ENCODE assay signal across 15 cellular contexts in genomic region chr7:151128144-151128543, GRCh38. TPM values are rescaled to one million over a fixed set of nuclear protein-coding genes. Genes with fewer than 3 reads are reported as not detected.
DNase-seq lines count a peak whose midpoint lies in the region; ATAC-seq and TF ChIP-seq lines count a peak whose summit lies in the region.
"Had no signal": no experiment of that assay in that cellular context is flagged by ENCODE, and none has a peak within 500 bp of the region (broad histone marks: within the 10 kb centered on the region; RNA-seq: fewer than 3 reads in every experiment).

No MANE protein-coding gene starts in this region.

- H3K4me3 Mint-ChIP-seq in T-helper 17 cell = no peak overlapping the region
- peak overlapping the region; percentile 48 for H3K4me3 Mint-ChIP-seq in type B pancreatic cell
- no peak overlapping the region for H3K4me3 Mint-ChIP-seq in progenitor cell of endocrine pancreas (ENCODE audit: low read depth)
- H3K4me3 Mint-ChIP-seq: CD4-positive, CD25-positive, alpha-beta regulatory T cell had no signal

- ATAC-seq in Right ventricle myocardium inferior = no peak
- no peak for ATAC-seq in T-helper 17 cell
- no peak for ATAC-seq in mucosa of descending colon

- no peaks in the 10 kb centered on the region for H3K27me3 Mint-ChIP-seq in T-helper 17 cell
- peaks cover 3% of the 10 kb centered on the region for H3K27me3 Mint-ChIP-seq in type B pancreatic cell
- H3K27me3 Mint-ChIP-seq in progenitor cell of endocrine pancreas = peaks cover 3% of the 10 kb centered on the region

- DNase-seq in Right ventricle myocardium inferior (ENCODE audit: missing footprints) (peak; percentile 6), left ventricle myocardium inferior (no peak), T-helper 17 cell (no peak), mucosa of descending colon (peak in 2 of 3 donors; percentile 17 to 43), type B pancreatic cell (ENCODE audit: extremely low spot score, unreplicated experiment) (no peak), progenitor cell of endocrine pancreas (ENCODE audit: low spot score, unreplicated experiment) (no peak), GM19240 (ENCODE audit: insufficient read length, low spot score) (no peak)
- DNase-seq: 8988T; CD4-positive, CD25-positive, alpha-beta regulatory T cell; DMS 273 treated with DMSO at 0.1 percent for 48 hours; GOT3; H9 had no signal

- H3K4me1 Mint-ChIP-seq in T-helper 17 cell = peaks cover 12% of the 10 kb centered on the region
- H3K4me1 Mint-ChIP-seq in type B pancreatic cell (ENCODE audit: unreplicated experiment) = peaks cover 25% of the 10 kb centered on the region
- peaks cover 9% of the 10 kb centered on the region for H3K4me1 Mint-ChIP-seq in progenitor cell of endocrine pancreas (ENCODE audit: low read depth)

- H3K36me3 Mint-ChIP-seq in T-helper 17 cell (ENCODE audit: low read depth) = peaks cover 4% of the 10 kb centered on the region
- peaks cover 8% of the 10 kb centered on the region for H3K36me3 Mint-ChIP-seq in type B pancreatic cell
- peaks cover 31% of the 10 kb centered on the region for H3K36me3 Mint-ChIP-seq in progenitor cell of endocrine pancreas (ENCODE audit: insufficient read depth)

- no peak overlapping the region for H3K27ac ChIP-seq in left ventricle myocardium inferior (replicated peaks)
- H3K27ac ChIP-seq: BLaER1 treated with 17β-estradiol and CSF1 and Interleukin-3, amounts not matched to agents 10 nM and 100 nM; HL-60 had no signal

- H3K9me3 ChIP-seq in left ventricle myocardium inferior (replicated peaks) (no peaks in the 10 kb centered on the region), T-helper 17 cell (ENCODE audit: control insufficient read depth, low read length, poor library complexity, severe bottlenecking) (no peaks in the 10 kb centered on the region), mucosa of descending colon (no peaks in the 10 kb centered on the region)
- H3K9me3 ChIP-seq: BLaER1 treated with 17β-estradiol and CSF1 and Interleukin-3, amounts not matched to agents 10 nM and 100 nM had no signal

- H3K27me3 ChIP-seq in left ventricle myocardium inferior (ENCODE audit: low read depth) = no peaks in the 10 kb centered on the region
- H3K27me3 ChIP-seq: BLaER1 treated with 17β-estradiol and CSF1 and Interleukin-3, amounts not matched to agents 10 nM and 100 nM had no signal

- intact Hi-C loops in Right ventricle myocardium inferior (cut with DNase I) (no loop called here), left ventricle myocardium inferior (cut with micrococcal nuclease) (no loop called here), mucosa of descending colon (cut with DNase I, micrococcal nuclease) (loop anchor here in 1 of 2 donors (5.0 kb wide), 1 partner anchor 39 kb away; the partner anchor contains the start of gene GBX1)

- peaks cover 38% of the 10 kb centered on the region for H3K4me1 ChIP-seq in left ventricle myocardium inferior
- H3K4me1 ChIP-seq in mucosa of descending colon (ENCODE audit: low read depth) = peaks cover 12% of the 10 kb centered on the region

- peak overlapping the region; percentile 34 for H3K27ac Mint-ChIP-seq in T-helper 17 cell
- peak overlapping the region; percentile 15 for H3K27ac Mint-ChIP-seq in type B pancreatic cell
- H3K27ac Mint-ChIP-seq in progenitor cell of endocrine pancreas = no peak overlapping the region
- H3K27ac Mint-ChIP-seq: CD4-positive, CD25-positive, alpha-beta regulatory T cell had no signal

- no peak for TF ChIP-seq CTCF in left ventricle myocardium inferior (IDR thresholded peaks at IDR 0.05; ENCODE audit: borderline replicate concordance)
- no peak for TF ChIP-seq CTCF in mucosa of descending colon (IDR thresholded peaks at IDR 0.05)
- no peak for TF ChIP-seq CTCF in type B pancreatic cell (conservative IDR thresholded peaks at IDR 0.05)
- TF ChIP-seq CTCF in progenitor cell of endocrine pancreas (IDR thresholded peaks at IDR 0.05; ENCODE audit: unreplicated experiment) = no peak

- H3K9me3 Mint-ChIP-seq in type B pancreatic cell (no peaks in the 10 kb centered on the region), progenitor cell of endocrine pancreas (ENCODE audit: low read depth) (no peaks in the 10 kb centered on the region)
- H3K9me3 Mint-ChIP-seq: CD4-positive, CD25-positive, alpha-beta regulatory T cell; H9 had no signal

- H3K4me3 ChIP-seq in left ventricle myocardium inferior (no peak overlapping the region), mucosa of descending colon (no peak overlapping the region)
- H3K4me3 ChIP-seq: BLaER1 treated with 17β-estradiol and CSF1 and Interleukin-3, amounts not matched to agents 10 nM and 100 nM had no signal

- H3K36me3 ChIP-seq in left ventricle myocardium inferior = peaks cover 58% of the 10 kb centered on the region
- H3K36me3 ChIP-seq in mucosa of descending colon (ENCODE audit: low read depth) = no peaks in the 10 kb centered on the region

RNA-seq across cellular contexts. Expression of gene GBX1, which starts 39.4 kb away (rescaled TPM):
- 2.4 TPM for total RNA-seq in Right ventricle myocardium inferior
- total RNA-seq in left ventricle myocardium inferior = 1.9 TPM
- total RNA-seq in T-helper 17 cell = not detected
- total RNA-seq in mucosa of descending colon = not detected
- total RNA-seq in type B pancreatic cell (ENCODE audit: low replicate concordance) = 0.26 and 0.41 TPM in 2 replicates
- 2.0 and 2.1 TPM in 2 replicates for total RNA-seq in progenitor cell of endocrine pancreas
- total RNA-seq: CD4-positive, CD25-positive, alpha-beta regulatory T cell; Daoy; H9 had no signal

RNA-seq across cellular contexts. Expression of gene AGAP3, which starts 41.9 kb away (rescaled TPM):
- total RNA-seq in Right ventricle myocardium inferior = 57.4 TPM
- total RNA-seq in left ventricle myocardium inferior = 51.0 TPM
- total RNA-seq in T-helper 17 cell = 10 to 100 TPM; 45.6 to 53.0 TPM
- total RNA-seq in mucosa of descending colon = 100 to 1,000 TPM in 1 of 3 donors, 10 to 100 TPM in 2; 39.7 to 116 (median 50.6) TPM
- 95.9 and 114 TPM in 2 replicates for total RNA-seq in type B pancreatic cell (ENCODE audit: low replicate concordance)
- 112 and 114 TPM in 2 replicates for total RNA-seq in progenitor cell of endocrine pancreas

RNA-seq across cellular contexts. Expression of gene TMUB1, which starts 44.9 kb away (rescaled TPM):
- 35.5 TPM for total RNA-seq in Right ventricle myocardium inferior
- total RNA-seq in left ventricle myocardium inferior = 30.1 TPM
- total RNA-seq in T-helper 17 cell = 10 to 100 TPM; 46.6 to 52.4 TPM
- total RNA-seq in mucosa of descending colon = 10 to 100 TPM; 54.2 to 63.7 (median 60.8) TPM
- 37.9 and 41.7 TPM in 2 replicates for total RNA-seq in type B pancreatic cell (ENCODE audit: low replicate concordance)
- 40.4 and 48.6 TPM in 2 replicates for total RNA-seq in progenitor cell of endocrine pancreas

RNA-seq across cellular contexts. Expression of gene FASTK, which starts 47.5 kb away (rescaled TPM):
- total RNA-seq in Right ventricle myocardium inferior (79.2 TPM), left ventricle myocardium inferior (75.7 TPM), T-helper 17 cell (10 to 100 TPM; 67.7 to 82.2 TPM), mucosa of descending colon (100 to 1,000 TPM in 1 of 3 donors, 10 to 100 TPM in 2; 78.6 to 122 (median 98.5) TPM), type B pancreatic cell (ENCODE audit: low replicate concordance) (100 and 118 TPM in 2 replicates), progenitor cell of endocrine pancreas (75.0 and 81.9 TPM in 2 replicates)

RNA-seq across cellular contexts. Expression of gene ASB10, which starts 58.9 kb away (rescaled TPM):
- total RNA-seq in Right ventricle myocardium inferior (41.4 TPM), left ventricle myocardium inferior (35.4 TPM), T-helper 17 cell (not detected), mucosa of descending colon (not detected), type B pancreatic cell (ENCODE audit: low replicate concordance) (not detected in 2 replicates), progenitor cell of endocrine pancreas (not detected in 2 replicates)
- total RNA-seq: CD4-positive, CD25-positive, alpha-beta regulatory T cell; Daoy; H9 had no signal

Comparison
In these comparisons a context has a peak if more than half of its experiments do, and no peak if none do; other contexts are left out.
1. DNase-seq: peak in Right ventricle myocardium inferior (single experiment) and mucosa of descending colon (2 of 3); none in left ventricle myocardium inferior (single experiment), T-helper 17 cell (0 of 3), type B pancreatic cell (single experiment), progenitor cell of endocrine pancreas (single experiment) and GM19240 (single experiment).